Comparison of ENCODE assay signal across 2 cellular contexts in the genomic region with DNA sequence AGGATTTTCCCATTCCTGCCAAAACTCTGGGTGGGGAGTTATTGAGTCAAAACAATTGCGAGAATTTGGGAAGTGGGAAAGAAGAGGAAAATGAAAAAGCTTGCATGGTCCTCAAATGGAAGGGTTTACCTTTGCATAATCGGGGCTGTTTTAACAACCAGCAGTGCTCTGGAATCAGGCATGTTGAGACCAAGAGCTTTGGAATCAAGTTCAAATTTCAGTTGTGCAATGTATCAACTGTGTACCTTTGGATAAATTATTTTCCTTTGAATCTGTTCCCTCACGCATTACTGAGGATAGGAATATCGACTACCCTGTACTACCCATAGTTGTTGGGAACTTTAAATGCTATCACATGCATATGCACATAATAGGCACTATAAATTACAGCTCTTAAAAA.
TF ChIP-seq lines count a peak whose summit lies in the region.

No MANE protein-coding gene starts in this region.

TF ChIP-seq in liver, 16 proteins besides CTCF, POLR2A, EP300 and RAD21 (continued from another document):
- TF ChIP-seq, protein P1, sequence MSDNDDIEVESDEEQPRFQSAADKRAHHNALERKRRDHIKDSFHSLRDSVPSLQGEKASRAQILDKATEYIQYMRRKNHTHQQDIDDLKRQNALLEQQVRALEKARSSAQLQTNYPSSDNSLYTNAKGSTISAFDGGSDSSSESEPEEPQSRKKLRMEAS (IDR thresholded peaks at IDR 0.05): peak; percentile 93
- TF ChIP-seq, protein P2, sequence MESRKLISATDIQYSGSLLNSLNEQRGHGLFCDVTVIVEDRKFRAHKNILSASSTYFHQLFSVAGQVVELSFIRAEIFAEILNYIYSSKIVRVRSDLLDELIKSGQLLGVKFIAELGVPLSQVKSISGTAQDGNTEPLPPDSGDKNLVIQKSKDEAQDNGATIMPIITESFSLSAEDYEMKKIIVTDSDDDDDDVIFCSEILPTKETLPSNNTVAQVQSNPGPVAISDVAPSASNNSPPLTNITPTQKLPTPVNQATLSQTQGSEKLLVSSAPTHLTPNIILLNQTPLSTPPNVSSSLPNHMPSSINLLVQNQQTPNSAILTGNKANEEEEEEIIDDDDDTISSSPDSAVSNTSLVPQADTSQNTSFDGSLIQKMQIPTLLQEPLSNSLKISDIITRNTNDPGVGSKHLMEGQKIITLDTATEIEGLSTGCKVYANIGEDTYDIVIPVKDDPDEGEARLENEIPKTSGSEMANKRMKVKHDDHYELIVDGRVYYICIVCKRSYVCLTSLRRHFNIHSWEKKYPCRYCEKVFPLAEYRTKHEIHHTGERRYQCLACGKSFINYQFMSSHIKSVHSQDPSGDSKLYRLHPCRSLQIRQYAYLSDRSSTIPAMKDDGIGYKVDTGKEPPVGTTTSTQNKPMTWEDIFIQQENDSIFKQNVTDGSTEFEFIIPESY (IDR thresholded peaks at IDR 0.05): peak; percentile 83
- TF ChIP-seq YY1 (IDR thresholded peaks at IDR 0.05): peak; percentile 89
- peak in 1 of 2 donors; percentile 72 for TF ChIP-seq EGR1 (IDR thresholded peaks at IDR 0.05; ENCODE audit: low read depth in 2 of 2)
- TF ChIP-seq TAF1 (conservative IDR thresholded peaks at IDR 0.05): no peak
- TF ChIP-seq, protein P3, sequence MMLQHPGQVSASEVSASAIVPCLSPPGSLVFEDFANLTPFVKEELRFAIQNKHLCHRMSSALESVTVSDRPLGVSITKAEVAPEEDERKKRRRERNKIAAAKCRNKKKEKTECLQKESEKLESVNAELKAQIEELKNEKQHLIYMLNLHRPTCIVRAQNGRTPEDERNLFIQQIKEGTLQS (IDR thresholded peaks at IDR 0.05): no peak
- TF ChIP-seq, protein P4, sequence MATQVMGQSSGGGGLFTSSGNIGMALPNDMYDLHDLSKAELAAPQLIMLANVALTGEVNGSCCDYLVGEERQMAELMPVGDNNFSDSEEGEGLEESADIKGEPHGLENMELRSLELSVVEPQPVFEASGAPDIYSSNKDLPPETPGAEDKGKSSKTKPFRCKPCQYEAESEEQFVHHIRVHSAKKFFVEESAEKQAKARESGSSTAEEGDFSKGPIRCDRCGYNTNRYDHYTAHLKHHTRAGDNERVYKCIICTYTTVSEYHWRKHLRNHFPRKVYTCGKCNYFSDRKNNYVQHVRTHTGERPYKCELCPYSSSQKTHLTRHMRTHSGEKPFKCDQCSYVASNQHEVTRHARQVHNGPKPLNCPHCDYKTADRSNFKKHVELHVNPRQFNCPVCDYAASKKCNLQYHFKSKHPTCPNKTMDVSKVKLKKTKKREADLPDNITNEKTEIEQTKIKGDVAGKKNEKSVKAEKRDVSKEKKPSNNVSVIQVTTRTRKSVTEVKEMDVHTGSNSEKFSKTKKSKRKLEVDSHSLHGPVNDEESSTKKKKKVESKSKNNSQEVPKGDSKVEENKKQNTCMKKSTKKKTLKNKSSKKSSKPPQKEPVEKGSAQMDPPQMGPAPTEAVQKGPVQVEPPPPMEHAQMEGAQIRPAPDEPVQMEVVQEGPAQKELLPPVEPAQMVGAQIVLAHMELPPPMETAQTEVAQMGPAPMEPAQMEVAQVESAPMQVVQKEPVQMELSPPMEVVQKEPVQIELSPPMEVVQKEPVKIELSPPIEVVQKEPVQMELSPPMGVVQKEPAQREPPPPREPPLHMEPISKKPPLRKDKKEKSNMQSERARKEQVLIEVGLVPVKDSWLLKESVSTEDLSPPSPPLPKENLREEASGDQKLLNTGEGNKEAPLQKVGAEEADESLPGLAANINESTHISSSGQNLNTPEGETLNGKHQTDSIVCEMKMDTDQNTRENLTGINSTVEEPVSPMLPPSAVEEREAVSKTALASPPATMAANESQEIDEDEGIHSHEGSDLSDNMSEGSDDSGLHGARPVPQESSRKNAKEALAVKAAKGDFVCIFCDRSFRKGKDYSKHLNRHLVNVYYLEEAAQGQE (IDR thresholded peaks at IDR 0.05): peak; percentile 87
- peak; percentile 80 to 86 for TF ChIP-seq RXRA (IDR thresholded peaks at IDR 0.05)
- no peak for TF ChIP-seq NR2F2 (IDR thresholded peaks at IDR 0.05)
- peak; percentile 99 to 100 for TF ChIP-seq HNF4A (conservative IDR thresholded peaks at IDR 0.05)
- TF ChIP-seq SP1 (IDR thresholded peaks at IDR 0.05): peak; percentile 95
- peak; percentile 84 for TF ChIP-seq FOXA2 (IDR thresholded peaks at IDR 0.05)
- peak; percentile 96 for TF ChIP-seq HNF4G (IDR thresholded peaks at IDR 0.05)
- TF ChIP-seq JUND (IDR thresholded peaks at IDR 0.05): peak; percentile 27 to 75
TF ChIP-seq in liver: peak in this region for 12.

TF ChIP-seq in HepG2, 621 proteins besides CTCF, POLR2A, EP300 and RAD21 (continued from another document and continues in another):
- TF ChIP-seq, protein P5, sequence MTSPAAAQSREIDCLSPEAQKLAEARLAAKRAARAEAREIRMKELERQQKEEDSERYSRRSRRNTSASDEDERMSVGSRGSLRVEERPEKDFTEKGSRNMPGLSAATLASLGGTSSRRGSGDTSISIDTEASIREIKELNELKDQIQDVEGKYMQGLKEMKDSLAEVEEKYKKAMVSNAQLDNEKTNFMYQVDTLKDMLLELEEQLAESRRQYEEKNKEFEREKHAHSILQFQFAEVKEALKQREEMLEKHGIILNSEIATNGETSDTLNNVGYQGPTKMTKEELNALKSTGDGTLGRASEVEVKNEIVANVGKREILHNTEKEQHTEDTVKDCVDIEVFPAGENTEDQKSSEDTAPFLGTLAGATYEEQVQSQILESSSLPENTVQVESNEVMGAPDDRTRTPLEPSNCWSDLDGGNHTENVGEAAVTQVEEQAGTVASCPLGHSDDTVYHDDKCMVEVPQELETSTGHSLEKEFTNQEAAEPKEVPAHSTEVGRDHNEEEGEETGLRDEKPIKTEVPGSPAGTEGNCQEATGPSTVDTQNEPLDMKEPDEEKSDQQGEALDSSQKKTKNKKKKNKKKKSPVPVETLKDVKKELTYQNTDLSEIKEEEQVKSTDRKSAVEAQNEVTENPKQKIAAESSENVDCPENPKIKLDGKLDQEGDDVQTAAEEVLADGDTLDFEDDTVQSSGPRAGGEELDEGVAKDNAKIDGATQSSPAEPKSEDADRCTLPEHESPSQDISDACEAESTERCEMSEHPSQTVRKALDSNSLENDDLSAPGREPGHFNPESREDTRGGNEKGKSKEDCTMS (CRISPR knock-in tag; conservative IDR thresholded peaks at IDR 0.05): no peak
- TF ChIP-seq, protein P6, sequence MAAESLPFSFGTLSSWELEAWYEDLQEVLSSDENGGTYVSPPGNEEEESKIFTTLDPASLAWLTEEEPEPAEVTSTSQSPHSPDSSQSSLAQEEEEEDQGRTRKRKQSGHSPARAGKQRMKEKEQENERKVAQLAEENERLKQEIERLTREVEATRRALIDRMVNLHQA (CRISPR knock-in tag; IDR thresholded peaks at IDR 0.05): no peak
- TF ChIP-seq THAP11 (CRISPR knock-in tag; IDR thresholded peaks at IDR 0.05) (no peak), NFIC (IDR thresholded peaks at IDR 0.05; ENCODE audit: low read length) (no peak), HIVEP1 (CRISPR knock-in tag; IDR thresholded peaks at IDR 0.05) (no peak), NFE2L2 (IDR thresholded peaks at IDR 0.05; ENCODE audit: low read length) (no peak), HCFC1 (IDR thresholded peaks at IDR 0.05; ENCODE audit: low read depth, low read length) (no peak), ZNF17 (CRISPR knock-in tag; IDR thresholded peaks at IDR 0.05) (no peak), CBX2 (IDR thresholded peaks at IDR 0.05; ENCODE audit: low read depth, low read length) (no peak), CBX2 (CRISPR knock-in tag; IDR thresholded peaks at IDR 0.05; ENCODE audit: low read depth) (no peak), ZNF703 (CRISPR knock-in tag; IDR thresholded peaks at IDR 0.05; ENCODE audit: borderline replicate concordance) (no peak), MAF1 (CRISPR knock-in tag; IDR thresholded peaks at IDR 0.05; ENCODE audit: borderline replicate concordance) (no peak), CENPX (CRISPR knock-in tag; IDR thresholded peaks at IDR 0.05) (no peak)
- TF ChIP-seq, protein P2 (CRISPR knock-in tag; IDR thresholded peaks at IDR 0.05): no peak
- TF ChIP-seq, protein P7, sequence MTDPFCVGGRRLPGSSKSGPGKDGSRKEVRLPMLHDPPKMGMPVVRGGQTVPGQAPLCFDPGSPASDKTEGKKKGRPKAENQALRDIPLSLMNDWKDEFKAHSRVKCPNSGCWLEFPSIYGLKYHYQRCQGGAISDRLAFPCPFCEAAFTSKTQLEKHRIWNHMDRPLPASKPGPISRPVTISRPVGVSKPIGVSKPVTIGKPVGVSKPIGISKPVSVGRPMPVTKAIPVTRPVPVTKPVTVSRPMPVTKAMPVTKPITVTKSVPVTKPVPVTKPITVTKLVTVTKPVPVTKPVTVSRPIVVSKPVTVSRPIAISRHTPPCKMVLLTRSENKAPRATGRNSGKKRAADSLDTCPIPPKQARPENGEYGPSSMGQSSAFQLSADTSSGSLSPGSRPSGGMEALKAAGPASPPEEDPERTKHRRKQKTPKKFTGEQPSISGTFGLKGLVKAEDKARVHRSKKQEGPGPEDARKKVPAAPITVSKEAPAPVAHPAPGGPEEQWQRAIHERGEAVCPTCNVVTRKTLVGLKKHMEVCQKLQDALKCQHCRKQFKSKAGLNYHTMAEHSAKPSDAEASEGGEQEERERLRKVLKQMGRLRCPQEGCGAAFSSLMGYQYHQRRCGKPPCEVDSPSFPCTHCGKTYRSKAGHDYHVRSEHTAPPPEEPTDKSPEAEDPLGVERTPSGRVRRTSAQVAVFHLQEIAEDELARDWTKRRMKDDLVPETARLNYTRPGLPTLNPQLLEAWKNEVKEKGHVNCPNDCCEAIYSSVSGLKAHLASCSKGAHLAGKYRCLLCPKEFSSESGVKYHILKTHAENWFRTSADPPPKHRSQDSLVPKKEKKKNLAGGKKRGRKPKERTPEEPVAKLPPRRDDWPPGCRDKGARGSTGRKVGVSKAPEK (CRISPR knock-in tag; IDR thresholded peaks at IDR 0.05; ENCODE audit: borderline replicate concordance): no peak
- TF ChIP-seq, protein P8, sequence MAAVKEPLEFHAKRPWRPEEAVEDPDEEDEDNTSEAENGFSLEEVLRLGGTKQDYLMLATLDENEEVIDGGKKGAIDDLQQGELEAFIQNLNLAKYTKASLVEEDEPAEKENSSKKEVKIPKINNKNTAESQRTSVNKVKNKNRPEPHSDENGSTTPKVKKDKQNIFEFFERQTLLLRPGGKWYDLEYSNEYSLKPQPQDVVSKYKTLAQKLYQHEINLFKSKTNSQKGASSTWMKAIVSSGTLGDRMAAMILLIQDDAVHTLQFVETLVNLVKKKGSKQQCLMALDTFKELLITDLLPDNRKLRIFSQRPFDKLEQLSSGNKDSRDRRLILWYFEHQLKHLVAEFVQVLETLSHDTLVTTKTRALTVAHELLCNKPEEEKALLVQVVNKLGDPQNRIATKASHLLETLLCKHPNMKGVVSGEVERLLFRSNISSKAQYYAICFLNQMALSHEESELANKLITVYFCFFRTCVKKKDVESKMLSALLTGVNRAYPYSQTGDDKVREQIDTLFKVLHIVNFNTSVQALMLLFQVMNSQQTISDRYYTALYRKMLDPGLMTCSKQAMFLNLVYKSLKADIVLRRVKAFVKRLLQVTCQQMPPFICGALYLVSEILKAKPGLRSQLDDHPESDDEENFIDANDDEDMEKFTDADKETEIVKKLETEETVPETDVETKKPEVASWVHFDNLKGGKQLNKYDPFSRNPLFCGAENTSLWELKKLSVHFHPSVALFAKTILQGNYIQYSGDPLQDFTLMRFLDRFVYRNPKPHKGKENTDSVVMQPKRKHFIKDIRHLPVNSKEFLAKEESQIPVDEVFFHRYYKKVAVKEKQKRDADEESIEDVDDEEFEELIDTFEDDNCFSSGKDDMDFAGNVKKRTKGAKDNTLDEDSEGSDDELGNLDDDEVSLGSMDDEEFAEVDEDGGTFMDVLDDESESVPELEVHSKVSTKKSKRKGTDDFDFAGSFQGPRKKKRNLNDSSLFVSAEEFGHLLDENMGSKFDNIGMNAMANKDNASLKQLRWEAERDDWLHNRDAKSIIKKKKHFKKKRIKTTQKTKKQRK (IDR thresholded peaks at IDR 0.05; ENCODE audit: low read length): no peak
- TF ChIP-seq, protein P9, sequence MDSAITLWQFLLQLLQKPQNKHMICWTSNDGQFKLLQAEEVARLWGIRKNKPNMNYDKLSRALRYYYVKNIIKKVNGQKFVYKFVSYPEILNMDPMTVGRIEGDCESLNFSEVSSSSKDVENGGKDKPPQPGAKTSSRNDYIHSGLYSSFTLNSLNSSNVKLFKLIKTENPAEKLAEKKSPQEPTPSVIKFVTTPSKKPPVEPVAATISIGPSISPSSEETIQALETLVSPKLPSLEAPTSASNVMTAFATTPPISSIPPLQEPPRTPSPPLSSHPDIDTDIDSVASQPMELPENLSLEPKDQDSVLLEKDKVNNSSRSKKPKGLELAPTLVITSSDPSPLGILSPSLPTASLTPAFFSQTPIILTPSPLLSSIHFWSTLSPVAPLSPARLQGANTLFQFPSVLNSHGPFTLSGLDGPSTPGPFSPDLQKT (CRISPR knock-in tag; IDR thresholded peaks at IDR 0.05; ENCODE audit: borderline replicate concordance): no peak
